Comparison of ENCODE assay signal across 9 cellular contexts in the genomic region with DNA sequence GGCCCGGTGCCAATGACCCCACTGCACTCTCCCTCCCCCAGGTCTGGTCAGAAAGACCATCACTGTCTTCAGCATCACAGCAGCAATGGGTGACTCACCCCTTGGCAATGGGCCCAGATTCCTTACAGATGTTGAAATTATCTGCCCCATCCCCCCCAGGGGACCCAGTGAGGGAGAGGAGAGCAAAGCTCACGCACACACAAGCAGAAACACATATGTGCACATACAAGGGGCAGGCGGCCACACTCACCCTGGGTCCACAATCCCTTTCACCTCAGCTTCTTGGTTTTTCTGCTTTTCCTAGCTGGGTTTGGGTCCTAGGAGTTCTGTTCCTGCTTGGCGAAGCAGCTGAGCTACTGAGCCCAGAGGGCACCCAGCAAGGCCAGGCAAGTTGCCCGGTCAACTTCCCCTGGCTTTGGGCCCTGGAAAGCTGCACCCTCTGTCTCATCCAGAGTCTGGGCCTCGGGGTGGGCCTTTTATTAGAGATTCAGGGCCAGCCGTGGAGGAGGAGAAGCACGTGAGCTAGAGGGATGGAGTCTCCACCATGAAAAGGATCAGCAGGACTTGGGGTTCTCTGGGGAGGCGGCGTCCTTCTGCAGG. TPM values are rescaled to one million over a fixed set of nuclear protein-coding genes. Genes with fewer than 3 reads are reported as not detected.
DNase-seq lines count a peak whose midpoint lies in the region; ATAC-seq and TF ChIP-seq lines count a peak whose summit lies in the region.
"Had no signal": no experiment of that assay in that cellular context is flagged by ENCODE, and none has a peak within 500 bp of the region (broad histone marks: within the 10 kb centered on the region; RNA-seq: fewer than 3 reads in every experiment).

No MANE protein-coding gene starts in this region.

- peak; percentile 75 for ATAC-seq in sciatic nerve
- no peak for ATAC-seq in GM19463 (IDR thresholded peaks at IDR 0.05; ENCODE audit: unreplicated experiment)
- no peak for ATAC-seq in HG03442 (IDR thresholded peaks at IDR 0.05; ENCODE audit: unreplicated experiment)

- peaks cover 9% of the 10 kb centered on the region for H3K27me3 ChIP-seq in left ventricle myocardium inferior (ENCODE audit: low read depth)

- no peaks in the 10 kb centered on the region for H3K36me3 ChIP-seq in left ventricle myocardium inferior

- no peak for TF ChIP-seq CTCF in left ventricle myocardium inferior (IDR thresholded peaks at IDR 0.05; ENCODE audit: borderline replicate concordance)

- DNase-seq in NCI-H1417 (lab: John Stamatoyannopoulos, UW) (peak in 2 of 3 experiments; percentile 53 to 68), NCI-H1417 treated with DMSO at 0.1 percent for 48 hours (lab: John Stamatoyannopoulos, UW) (no peak), NCI-H2029 (lab: John Stamatoyannopoulos, UW) (peak; percentile 56), amniotic stem cell (lab: John Stamatoyannopoulos, UW) (peak; percentile 66), left ventricle myocardium inferior (peak; percentile 89), sciatic nerve (ENCODE audit: low spot score) (peak; percentile 97)

- intact Hi-C loops in left ventricle myocardium inferior (cut with micrococcal nuclease) (no loop called here), sciatic nerve (cut with DNase I) (no loop called here)

- H3K9me3 ChIP-seq in left ventricle myocardium inferior (replicated peaks) = no peaks in the 10 kb centered on the region

- H3K4me3 ChIP-seq in left ventricle myocardium inferior = peak overlapping the region; percentile 0

- peak overlapping the region; percentile 73 for H3K27ac ChIP-seq in left ventricle myocardium inferior (replicated peaks)

- peaks cover 58% of the 10 kb centered on the region for H3K4me1 ChIP-seq in left ventricle myocardium inferior

RNA-seq across cellular contexts. Expression of gene COL16A1, which starts 2.6 kb away (rescaled TPM):
- total RNA-seq in left ventricle myocardium inferior (18.3 TPM), sciatic nerve (179 TPM)
- total RNA-seq: B cell had no signal

RNA-seq across cellular contexts. Expression of gene PEF1, which starts 56.6 kb away (rescaled TPM):
- total RNA-seq in left ventricle myocardium inferior = 36.4 TPM
- total RNA-seq in sciatic nerve = 56.7 TPM
